In genomic region chr18:11532758-11533512, GRCh38 we compare ENCODE assay signal across 22 cellular contexts.
A peak's percentile ranks its signal among the peaks of the same experiment; 100 is the strongest.
DNase-seq lines count a peak whose midpoint lies in the region; ATAC-seq and TF ChIP-seq lines count a peak whose summit lies in the region.
"Had no signal": no experiment of that assay in that cellular context is flagged by ENCODE, and none has a peak within 500 bp of the region (broad histone marks: within the 10 kb centered on the region; RNA-seq: fewer than 3 reads in every experiment).

No MANE protein-coding gene starts in this region.

- H4K8ac ChIP-seq in neuronal stem cell (ENCODE audit: low read depth, low read length): no peak overlapping the region

- H3K4me1 ChIP-seq in lung (ENCODE audit: control insufficient read depth in 2 of 2, insufficient read depth in 2 of 2, low read length in 2 of 2) (no peaks in the 10 kb centered on the region), neuronal stem cell (ENCODE audit: control insufficient read depth in 2 of 2, insufficient read depth in 1 of 2, low read depth in 1 of 2, low read length in 2 of 2) (no peaks in the 10 kb centered on the region), upper lobe of right lung (no peaks in the 10 kb centered on the region)
- H3K4me1 ChIP-seq: BE2C; BLaER1 treated with 17β-estradiol and CSF1 and Interleukin-3, amounts not matched to agents 10 nM and 100 nM had no signal

- H2BK5ac ChIP-seq in neuronal stem cell (ENCODE audit: low read length): peak overlapping the region; percentile 29

- H4K91ac ChIP-seq in neuronal stem cell (ENCODE audit: low read depth, low read length, poor library complexity): no peak overlapping the region

- peak overlapping the region; percentile 69 for H3K18ac ChIP-seq in neuronal stem cell (ENCODE audit: low read length)

- no peak overlapping the region for H2BK120ac ChIP-seq in neuronal stem cell (ENCODE audit: low read depth, low read length)

- H3K36me3 ChIP-seq in lung (ENCODE audit: control insufficient read depth in 2 of 2, insufficient read depth in 2 of 2, low read length in 2 of 2) (no peaks in the 10 kb centered on the region), neuronal stem cell (replicated peaks in 1 of 2; ENCODE audit: control insufficient read depth in 2 of 2, insufficient read depth in 2 of 2, low read length in 2 of 2) (no peaks in the 10 kb centered on the region), upper lobe of right lung (no peaks in the 10 kb centered on the region)
- H3K36me3 ChIP-seq: BE2C; BLaER1 treated with 17β-estradiol and CSF1 and Interleukin-3, amounts not matched to agents 10 nM and 100 nM had no signal

- 96 to 97% methylated on average over 35 of the region's 35 CpGs for WGBS in lung, 2 donors
- WGBS in neuronal stem cell (ENCODE audit: extremely low coverage in 2 of 2, insufficient read length in 2 of 2, insufficient replicate concordance in 1 of 2), 2 donors: no CpG with 5 or more reads among the region's 35 CpGs

- H3K79me1 ChIP-seq in neuronal stem cell (ENCODE audit: low read depth, low read length): peaks cover 2% of the 10 kb centered on the region

- TF ChIP-seq CTCF in lung (IDR thresholded peaks at IDR 0.05; ENCODE audit: control extremely low read depth, extremely low read depth): no peak
- no peak for TF ChIP-seq CTCF in upper lobe of right lung (IDR thresholded peaks at IDR 0.05)

- intact Hi-C loops in activated CD4-positive, alpha-beta T cell treated with anti-CD3 and anti-CD28 coated beads, Interleukin-2, amount 10 ng/mL, durations not matched to agents 24 days and 14 days (cut with micrococcal nuclease): no loop called here
- intact Hi-C loops in upper lobe of right lung (cut with DNase I): no loop called here

- no peak overlapping the region for H3K27ac Mint-ChIP-seq in activated CD4-positive, alpha-beta T cell treated with anti-CD3 and anti-CD28 coated beads, Interleukin-2, amount 10 ng/mL, durations not matched to agents 24 days and 14 days
- H3K27ac Mint-ChIP-seq in activated CD4-positive, alpha-beta T cell treated with anti-CD3 and anti-CD28 coated beads, Interleukin-2, amount 10 ng/mL, durations not matched to agents 7 days and 5 days: no peak overlapping the region
- H3K27ac Mint-ChIP-seq: CD14-positive monocyte; CD4-positive, alpha-beta T cell; CD8-positive, alpha-beta memory T cell had no signal

- H2BK12ac ChIP-seq in neuronal stem cell (ENCODE audit: low read length): no peak overlapping the region

- H3K9me3 Mint-ChIP-seq in activated CD4-positive, alpha-beta T cell treated with anti-CD3 and anti-CD28 coated beads, Interleukin-2, amount 10 ng/mL, durations not matched to agents 24 days and 14 days: no peaks in the 10 kb centered on the region
- H3K9me3 Mint-ChIP-seq in activated CD4-positive, alpha-beta T cell treated with anti-CD3 and anti-CD28 coated beads, Interleukin-2, amount 10 ng/mL, durations not matched to agents 7 days and 5 days: no peaks in the 10 kb centered on the region
- H3K9me3 Mint-ChIP-seq: CD4-positive, alpha-beta T cell had no signal

- H3K27me3 ChIP-seq in lung (ENCODE audit: control insufficient read depth, insufficient read depth): no peaks in the 10 kb centered on the region
- H3K27me3 ChIP-seq in neuronal stem cell (ENCODE audit: control insufficient read depth in 3 of 3, insufficient read depth in 3 of 3, low read depth in 1 of 3, low read length in 3 of 3): peaks cover 0 to 7% (median 0%) of the 10 kb centered on the region in 3 experiments
- H3K27me3 ChIP-seq in upper lobe of right lung: no peaks in the 10 kb centered on the region
- H3K27me3 ChIP-seq: BE2C; BLaER1 treated with 17β-estradiol and CSF1 and Interleukin-3, amounts not matched to agents 10 nM and 100 nM had no signal

- POLR2A ChIA-PET in activated CD4-positive, alpha-beta T cell treated with anti-CD3 and anti-CD28 coated beads, Interleukin-2, amount 10 ng/mL, durations not matched to agents 7 days and 5 days (lab: Charles Lee): no interaction called here

- H3K23ac ChIP-seq in neuronal stem cell (ENCODE audit: low read depth, low read length, poor library complexity): no peak overlapping the region

- peak; percentile 37 for DNase-seq in activated CD4-positive, alpha-beta T cell treated with anti-CD3 and anti-CD28 coated beads, Interleukin-2, amount 10 ng/mL, durations not matched to agents 24 days and 14 days
- DNase-seq in activated CD4-positive, alpha-beta T cell treated with anti-CD3 and anti-CD28 coated beads, Interleukin-2, amount 10 ng/mL, durations not matched to agents 7 days and 5 days: no peak
- DNase-seq in lung (ENCODE audit: low spot score): no peak
- DNase-seq in neuronal stem cell (ENCODE audit: low spot score): no peak
- DNase-seq in upper lobe of right lung: no peak
- no peak for DNase-seq in activated CD8-positive, alpha-beta memory T cell treated with anti-CD3 and anti-CD28 coated beads, Interleukin-2, amount 50 U/mL, for 4 hours
- no peak for DNase-seq in AML-193 (lab: John Stamatoyannopoulos, UW)
- DNase-seq: BE2C; CD4-positive, alpha-beta T cell; CD8-positive, alpha-beta memory T cell; DMS 273 treated with DMSO at 0.1 percent for 48 hours; DMS79; EL; GDM1; GM23248; H7 had no signal

- no peak overlapping the region for H2AFZ ChIP-seq in neuronal stem cell (ENCODE audit: low read length)
- H2AFZ ChIP-seq: GM23248 had no signal

- no peak overlapping the region for H3K4me3 Mint-ChIP-seq in activated CD4-positive, alpha-beta T cell treated with anti-CD3 and anti-CD28 coated beads, Interleukin-2, amount 10 ng/mL, durations not matched to agents 24 days and 14 days
- H3K4me3 Mint-ChIP-seq in activated CD4-positive, alpha-beta T cell treated with anti-CD3 and anti-CD28 coated beads, Interleukin-2, amount 10 ng/mL, durations not matched to agents 7 days and 5 days: no peak overlapping the region
- H3K4me3 Mint-ChIP-seq: CD14-positive monocyte; CD4-positive, alpha-beta T cell; CD8-positive, alpha-beta memory T cell had no signal

- H3K4ac ChIP-seq in neuronal stem cell (ENCODE audit: low read length): no peak overlapping the region

- H3K4me3 ChIP-seq in lung (no peak overlapping the region), neuronal stem cell (ENCODE audit: low read length in 2 of 2) (no peak overlapping the region), upper lobe of right lung (no peak overlapping the region)
- H3K4me3 ChIP-seq: BLaER1 treated with 17β-estradiol and CSF1 and Interleukin-3, amounts not matched to agents 10 nM and 100 nM; GM12878; GM23248 had no signal

- H3K27me3 Mint-ChIP-seq in activated CD4-positive, alpha-beta T cell treated with anti-CD3 and anti-CD28 coated beads, Interleukin-2, amount 10 ng/mL, durations not matched to agents 24 days and 14 days: no peaks in the 10 kb centered on the region
- H3K27me3 Mint-ChIP-seq in activated CD4-positive, alpha-beta T cell treated with anti-CD3 and anti-CD28 coated beads, Interleukin-2, amount 10 ng/mL, durations not matched to agents 7 days and 5 days: peaks cover 4% of the 10 kb centered on the region

- H3K9me3 ChIP-seq in lung (ENCODE audit: control insufficient read depth in 2 of 2, insufficient read depth in 1 of 2, low read length in 1 of 2) (peaks cover 0 to 8% of the 10 kb centered on the region in 2 donors), neuronal stem cell (replicated peaks in 1 of 2; ENCODE audit: control insufficient read depth in 2 of 2, insufficient read depth in 1 of 2, low read depth in 1 of 2, low read length in 2 of 2) (peaks cover 0 to 2% of the 10 kb centered on the region in 2 donors), upper lobe of right lung (no peaks in the 10 kb centered on the region)
- H3K9me3 ChIP-seq: BE2C had no signal

- no peak overlapping the region for H2BK15ac ChIP-seq in neuronal stem cell (ENCODE audit: low read length)

- H3K14ac ChIP-seq in neuronal stem cell (ENCODE audit: low read length): peak overlapping the region; percentile 50

- H3K4me1 Mint-ChIP-seq in activated CD4-positive, alpha-beta T cell treated with anti-CD3 and anti-CD28 coated beads, Interleukin-2, amount 10 ng/mL, durations not matched to agents 24 days and 14 days: no peaks in the 10 kb centered on the region
- H3K4me1 Mint-ChIP-seq in activated CD4-positive, alpha-beta T cell treated with anti-CD3 and anti-CD28 coated beads, Interleukin-2, amount 10 ng/mL, durations not matched to agents 7 days and 5 days: no peaks in the 10 kb centered on the region
- H3K4me1 Mint-ChIP-seq: CD14-positive monocyte; CD8-positive, alpha-beta memory T cell had no signal

- H3K27ac ChIP-seq in lung (ENCODE audit: low read depth in 1 of 2, low read length in 1 of 2) (no peak overlapping the region), neuronal stem cell (replicated peaks; ENCODE audit: low read length) (no peak overlapping the region), upper lobe of right lung (no peak overlapping the region)
- H3K27ac ChIP-seq: 22Rv1; BLaER1 treated with 17β-estradiol and CSF1 and Interleukin-3, amounts not matched to agents 10 nM and 100 nM; GM23248 had no signal

- CTCF ChIA-PET in activated CD4-positive, alpha-beta T cell treated with anti-CD3 and anti-CD28 coated beads, Interleukin-2, amount 10 ng/mL, durations not matched to agents 7 days and 5 days (lab: Charles Lee): interaction anchor here (0.7 kb wide), 1 partner anchor 762 kb away, joined by 3 read pairs; no protein-coding TSS in a partner anchor

- no peak overlapping the region for H2AK5ac ChIP-seq in neuronal stem cell (ENCODE audit: low read depth, low read length)

- no peak overlapping the region for H3K9ac ChIP-seq in neuronal stem cell (ENCODE audit: low read depth, low read length, poor library complexity)
- H3K9ac ChIP-seq: BLaER1 treated with 17β-estradiol and CSF1 and Interleukin-3, amounts not matched to agents 10 nM and 100 nM; GM23248 had no signal

- H3K4me2 ChIP-seq in neuronal stem cell (ENCODE audit: insufficient read depth, low read length, poor library complexity, severe bottlenecking): no peak overlapping the region
- H3K4me2 ChIP-seq: BLaER1 treated with 17β-estradiol and CSF1 and Interleukin-3, amounts not matched to agents 10 nM and 100 nM had no signal

- peak; percentile 20 for ATAC-seq in lung (ENCODE audit: insufficient read depth, low FRiP score)
- ATAC-seq in upper lobe of right lung: peak; percentile 23
- no peak for ATAC-seq in SK-N-SH treated with all-trans-retinoic acid at 6 μM for 48 hours
- ATAC-seq: GM12878, HCT116 had no signal

- no peaks in the 10 kb centered on the region for H3K36me3 Mint-ChIP-seq in activated CD4-positive, alpha-beta T cell treated with anti-CD3 and anti-CD28 coated beads, Interleukin-2, amount 10 ng/mL, durations not matched to agents 24 days and 14 days (ENCODE audit: low read depth)
- no peaks in the 10 kb centered on the region for H3K36me3 Mint-ChIP-seq in activated CD4-positive, alpha-beta T cell treated with anti-CD3 and anti-CD28 coated beads, Interleukin-2, amount 10 ng/mL, durations not matched to agents 7 days and 5 days (ENCODE audit: low read depth)
- H3K36me3 Mint-ChIP-seq: CD14-positive monocyte; CD8-positive, alpha-beta memory T cell had no signal

TF ChIP-seq in SK-N-SH treated with all-trans-retinoic acid at 6 μM for 48 hours, 23 proteins besides CTCF, POLR2A, EP300 and RAD21 (continues in another document):
- no peak for TF ChIP-seq RARB (CRISPR knock-in tag; IDR thresholded peaks at IDR 0.05)
- TF ChIP-seq SNAI2 (CRISPR knock-in tag; IDR thresholded peaks at IDR 0.05): no peak
- no peak for TF ChIP-seq TCF4 (CRISPR knock-in tag; IDR thresholded peaks at IDR 0.05; ENCODE audit: borderline replicate concordance)
- TF ChIP-seq ZFP3 (CRISPR knock-in tag; IDR thresholded peaks at IDR 0.05): no peak
